Comparison of ENCODE assay signal across 13 cellular contexts in genomic region chr19:1221904-1222255, GRCh38. TPM values are rescaled to one million over a fixed set of nuclear protein-coding genes. Genes with fewer than 3 reads are reported as not detected.
"Had no signal": no experiment of that assay in that cellular context is flagged by ENCODE, and none has a peak within 500 bp of the region (broad histone marks: within the 10 kb centered on the region; RNA-seq: fewer than 3 reads in every experiment).

No MANE protein-coding gene starts in this region.

- H3K4me3 Mint-ChIP-seq: mesothelial cell of epicardium, neural progenitor cell, T-helper 17 cell had no signal

- H3K36me3 ChIP-seq: neural progenitor cell had no signal

- H3K4me1 ChIP-seq: foreskin keratinocyte, neural progenitor cell, prostate gland had no signal

- H3K9ac ChIP-seq: neural progenitor cell had no signal

- H3K36me3 Mint-ChIP-seq: mesothelial cell of epicardium, neural progenitor cell had no signal

- H3K27ac ChIP-seq: brain microvascular endothelial cell, foreskin keratinocyte, neural progenitor cell, prostate gland had no signal

- H3K9me3 ChIP-seq: esophagus squamous epithelium, prostate gland had no signal

- DNase-seq: activated CD4-positive, alpha-beta T cell treated with anti-CD3 and anti-CD28 coated beads, Interleukin-2, amount 50 U/mL, for 1 hour; activated naive CD4-positive, alpha-beta T cell treated with anti-CD3 and anti-CD28 coated beads, Interleukin-2, amount 50 U/mL, for 16 hours; amniotic stem cell; brain microvascular endothelial cell; esophagus squamous epithelium; foreskin keratinocyte; stimulated activated CD4-positive, alpha-beta T cell treated with anti-CD3 and anti-CD28 coated beads, Interleukin-4, amount 100 ng/mL, for 1 hour; stimulated activated CD8-positive, alpha-beta memory T cell treated with anti-CD3 and anti-CD28 coated beads, Interleukin-4, amount 100 ng/mL, for 48 hours; stimulated activated naive CD8-positive, alpha-beta T cell treated with anti-CD3 and anti-CD28 coated beads, Interleukin-15, Interleukin-2, amounts not matched to agents 100 U/mL and 50 U/mL, for 24 hours; T-helper 17 cell had no signal

- ATAC-seq: foreskin keratinocyte, T-helper 17 cell had no signal

- H3K27me3 ChIP-seq: brain microvascular endothelial cell, esophagus squamous epithelium, foreskin keratinocyte, neural progenitor cell had no signal

- H3K27me3 Mint-ChIP-seq: T-helper 17 cell had no signal

- H3K27ac Mint-ChIP-seq: mesothelial cell of epicardium, neural progenitor cell, T-helper 17 cell had no signal

- H3K4me3 ChIP-seq: esophagus squamous epithelium, neural progenitor cell, prostate gland had no signal

- H3K4me1 Mint-ChIP-seq: T-helper 17 cell had no signal

- H3K9me3 Mint-ChIP-seq: mesothelial cell of epicardium, neural progenitor cell had no signal

RNA-seq across cellular contexts. Expression of gene CBARP, which starts 15.9 kb away (rescaled TPM):
- total RNA-seq: T-helper 17 cell had no signal
